14 cellular contexts compared by ENCODE assay signal in genomic region chr5:35867998-35868397, GRCh38.
"Had no signal": no experiment of that assay in that cellular context is flagged by ENCODE, and none has a peak within 500 bp of the region (broad histone marks: within the 10 kb centered on the region; RNA-seq: fewer than 3 reads in every experiment).

No MANE protein-coding gene starts in this region.

- H3K27ac Mint-ChIP-seq: natural killer cell treated with Interleukin-12 subunit alpha and Interleukin-12 subunit beta and Interleukin-15 and Interleukin-18, amount 100 ng/mL, for 72 hours; T-helper 2 cell treated with Interferon-gamma antibody and Interleukin-4, amounts not matched to agents 5 μg/mL and 100 μg/mL, for 36 hours had no signal

- H3K4me1 ChIP-seq: colonic mucosa, gastrocnemius medialis, right atrium auricular region, transverse colon had no signal

- H3K4me3 ChIP-seq: colonic mucosa, gastrocnemius medialis, heart right ventricle, mucosa of descending colon, right atrium auricular region, skin epidermis, transverse colon had no signal

- H3K4me3 Mint-ChIP-seq: natural killer cell treated with Interleukin-12 subunit alpha and Interleukin-12 subunit beta and Interleukin-15 and Interleukin-18, amount 100 ng/mL, for 72 hours; T-helper 2 cell treated with Interferon-gamma antibody and Interleukin-4, amounts not matched to agents 5 μg/mL and 100 μg/mL, for 36 hours had no signal

- H3K27me3 ChIP-seq: colonic mucosa, gastrocnemius medialis, right atrium auricular region, transverse colon had no signal

- H3K36me3 ChIP-seq: colonic mucosa, gastrocnemius medialis, right atrium auricular region, transverse colon had no signal

- H3K27ac ChIP-seq: colonic mucosa, gastrocnemius medialis, heart right ventricle, right atrium auricular region, skin epidermis, transverse colon had no signal

- DNase-seq: activated CD4-positive, alpha-beta T cell treated with anti-CD3 and anti-CD28 coated beads for 4 hours; colonic mucosa; gastrocnemius medialis; heart right ventricle; islet precursor cell; mucosa of descending colon; nucleus accumbens; SIG-M5; stimulated activated CD4-positive, alpha-beta T cell treated with anti-CD3 and anti-CD28 coated beads, Interleukin-4, amount 100 ng/mL, for 4 hours; transverse colon had no signal

- H3K9me3 ChIP-seq: colonic mucosa, gastrocnemius medialis, mucosa of descending colon, right atrium auricular region, transverse colon had no signal

- H3K9me3 Mint-ChIP-seq: natural killer cell treated with Interleukin-12 subunit alpha and Interleukin-12 subunit beta and Interleukin-15 and Interleukin-18, amount 100 ng/mL, for 72 hours had no signal
